In genomic region chr15:62240121-62240520, GRCh38 we compare ENCODE assay signal across 37 cellular contexts.
"Had no signal": no experiment of that assay in that cellular context is flagged by ENCODE, and none has a peak within 500 bp of the region (broad histone marks: within the 10 kb centered on the region; RNA-seq: fewer than 3 reads in every experiment).

No MANE protein-coding gene starts in this region.

- H3K27ac Mint-ChIP-seq: activated naive CD4-positive, alpha-beta T cell treated with anti-CD3 and anti-CD28 coated beads for 36 hours; activated naive CD4-positive, alpha-beta T cell treated with anti-CD3 and anti-CD28 coated beads, Interleukin-2, amount 10 ng/mL, durations not matched to agents 7 days and 5 days; activated naive CD4-positive, alpha-beta T cell treated with anti-CD3 and anti-CD28 coated beads, Interleukin-2, amount 50 U/mL, for 24 hours; activated naive CD4-positive, alpha-beta T cell treated with anti-CD3 and anti-CD28 coated beads, Interleukin-2, amount 50 U/mL, for 72 hours; activated naive CD8-positive, alpha-beta T cell; activated naive CD8-positive, alpha-beta T cell treated with anti-CD3 and anti-CD28 coated beads for 36 hours; activated naive CD8-positive, alpha-beta T cell treated with anti-CD3 and anti-CD28 coated beads, Interleukin-2, amount 10 ng/mL, durations not matched to agents 7 days and 5 days; activated naive CD8-positive, alpha-beta T cell treated with anti-CD3 and anti-CD28 coated beads, Interleukin-2, amount 50 U/mL, for 24 hours; activated T-cell treated with anti-CD3 and anti-CD28 coated beads, Interleukin-2, amount 50 U/mL, for 24 hours; activated T-cell treated with anti-CD3 and anti-CD28 coated beads, Interleukin-2, amount 50 U/mL, for 72 hours; activated T-helper 1 cell treated with anti-CD3 and anti-CD28 coated beads, Interleukin-12 subunit alpha, Interleukin-12 subunit beta, Interleukin-2, Interleukin-4 antibody, amounts not matched to agents 30 ng/mL and 10 ng/mL and 1 ng/mL, durations not matched to agents 14 hours and 24 hours and 36 hours; activated T-helper 17 cell treated with anti-CD3 and anti-CD28 coated beads, Interleukin-2, amount 50 U/mL, for 72 hours; activated T-helper 2 cell treated with anti-CD3 and anti-CD28 coated beads, Interferon-gamma antibody, Interleukin-2, Interleukin-4, amounts not matched to agents 10 μg/mL and 5 μg/mL and 100 μg/mL, durations not matched to agents 14 hours and 24 hours and 36 hours; brain had no signal

- H3K9me3 ChIP-seq: body of pancreas had no signal

- FAIRE-seq: astrocyte, bronchial epithelial cell had no signal

- ATAC-seq: activated naive CD4-positive, alpha-beta T cell treated with anti-CD3 and anti-CD28 coated beads, Interleukin-2, amount 50 U/mL, for 72 hours; activated naive CD8-positive, alpha-beta T cell treated with anti-CD3 and anti-CD28 coated beads, Interleukin-2, amount 50 U/mL, for 24 hours; activated T-cell treated with anti-CD3 and anti-CD28 coated beads, Interleukin-2, amount 50 U/mL, for 4 hours; activated T-cell treated with anti-CD3 and anti-CD28 coated beads, Interleukin-2, amount 50 U/mL, for 72 hours; activated T-helper 17 cell treated with anti-CD3 and anti-CD28 coated beads, Interleukin-2, amount 50 U/mL, for 72 hours; body of pancreas had no signal

- H3K36me3 Mint-ChIP-seq: activated naive CD4-positive, alpha-beta T cell treated with anti-CD3 and anti-CD28 coated beads, Interleukin-2, amount 10 ng/mL, durations not matched to agents 7 days and 5 days; activated naive CD4-positive, alpha-beta T cell treated with anti-CD3 and anti-CD28 coated beads, Interleukin-2, amount 50 U/mL, for 24 hours; activated naive CD4-positive, alpha-beta T cell treated with anti-CD3 and anti-CD28 coated beads, Interleukin-2, amount 50 U/mL, for 72 hours; activated naive CD8-positive, alpha-beta T cell; activated naive CD8-positive, alpha-beta T cell treated with anti-CD3 and anti-CD28 coated beads for 36 hours; activated naive CD8-positive, alpha-beta T cell treated with anti-CD3 and anti-CD28 coated beads, Interleukin-2, amount 10 ng/mL, durations not matched to agents 7 days and 5 days; brain had no signal

- DNase-seq: activated effector memory CD4-positive, alpha-beta T cell treated with anti-CD3 and anti-CD28 coated beads, Interleukin-2, amount 50 U/mL, for 16 hours; activated effector memory CD4-positive, alpha-beta T cell treated with Interleukin-2 at 50 U/mL for 16 hours; activated gamma-delta T cell; activated gamma-delta T cell treated with Interleukin-2 at 50 U/mL for 16 hours; activated naive CD4-positive, alpha-beta T cell; activated naive CD4-positive, alpha-beta T cell treated with anti-CD3 and anti-CD28 coated beads for 36 hours; activated naive CD4-positive, alpha-beta T cell treated with anti-CD3 and anti-CD28 coated beads, Interleukin-2, amount 10 ng/mL, durations not matched to agents 7 days and 5 days; activated naive CD4-positive, alpha-beta T cell treated with anti-CD3 and anti-CD28 coated beads, Interleukin-2, amount 50 U/mL, for 16 hours; activated naive CD4-positive, alpha-beta T cell treated with Interleukin-2 at 50 U/mL for 16 hours; activated naive CD8-positive, alpha-beta T cell treated with anti-CD3 and anti-CD28 coated beads for 36 hours; activated naive CD8-positive, alpha-beta T cell treated with anti-CD3 and anti-CD28 coated beads, Interleukin-2, amount 10 ng/mL, durations not matched to agents 7 days and 5 days; activated naive CD8-positive, alpha-beta T cell treated with anti-CD3 and anti-CD28 coated beads, Interleukin-2, amount 50 U/mL, for 24 hours; activated T-cell treated with anti-CD3 and anti-CD28 coated beads, Interleukin-2, amount 50 U/mL, for 24 hours; activated T-cell treated with anti-CD3 and anti-CD28 coated beads, Interleukin-2, amount 50 U/mL, for 4 hours; activated T-cell treated with anti-CD3 and anti-CD28 coated beads, Interleukin-2, amount 50 U/mL, for 48 hours; activated T-cell treated with anti-CD3 and anti-CD28 coated beads, Interleukin-2, amount 50 U/mL, for 72 hours; adrenal gland; amniotic stem cell; amygdala; aorta; body of pancreas; brain microvascular endothelial cell; central memory CD4-positive, alpha-beta T cell; cerebellar nuclear complex had no signal

- H3K9me3 Mint-ChIP-seq: activated naive CD4-positive, alpha-beta T cell treated with anti-CD3 and anti-CD28 coated beads, Interleukin-2, amount 50 U/mL, for 24 hours; activated naive CD4-positive, alpha-beta T cell treated with anti-CD3 and anti-CD28 coated beads, Interleukin-2, amount 50 U/mL, for 72 hours; activated naive CD8-positive, alpha-beta T cell treated with anti-CD3 and anti-CD28 coated beads for 36 hours; activated naive CD8-positive, alpha-beta T cell treated with anti-CD3 and anti-CD28 coated beads, Interleukin-2, amount 50 U/mL, for 24 hours; activated T-helper 1 cell treated with anti-CD3 and anti-CD28 coated beads, Interleukin-12 subunit alpha, Interleukin-12 subunit beta, Interleukin-2, Interleukin-4 antibody, amounts not matched to agents 30 ng/mL and 10 ng/mL and 1 ng/mL, durations not matched to agents 14 hours and 24 hours and 36 hours; activated T-helper 2 cell treated with anti-CD3 and anti-CD28 coated beads, Interferon-gamma antibody, Interleukin-2, Interleukin-4, amounts not matched to agents 10 μg/mL and 5 μg/mL and 100 μg/mL, durations not matched to agents 14 hours and 24 hours and 36 hours; central memory CD8-positive, alpha-beta T cell had no signal

- H3K27me3 Mint-ChIP-seq: activated naive CD8-positive, alpha-beta T cell; activated naive CD8-positive, alpha-beta T cell treated with anti-CD3 and anti-CD28 coated beads for 36 hours; activated T-cell treated with anti-CD3 and anti-CD28 coated beads, Interleukin-2, amount 50 U/mL, for 24 hours; central memory CD8-positive, alpha-beta T cell had no signal

- H3K4me3 ChIP-seq: adrenal gland, ascending aorta, body of pancreas, breast epithelium, cardiac muscle cell had no signal

- H3K27ac ChIP-seq: adrenal gland, ascending aorta, body of pancreas, brain microvascular endothelial cell, breast epithelium, cardiac muscle cell had no signal

- H3K4me1 ChIP-seq: adrenal gland, ascending aorta, body of pancreas, breast epithelium had no signal

- H3K4me1 Mint-ChIP-seq: activated naive CD4-positive, alpha-beta T cell treated with anti-CD3 and anti-CD28 coated beads, Interleukin-2, amount 10 ng/mL, durations not matched to agents 7 days and 5 days; activated naive CD4-positive, alpha-beta T cell treated with anti-CD3 and anti-CD28 coated beads, Interleukin-2, amount 50 U/mL, for 24 hours; activated naive CD8-positive, alpha-beta T cell treated with anti-CD3 and anti-CD28 coated beads for 36 hours; activated naive CD8-positive, alpha-beta T cell treated with anti-CD3 and anti-CD28 coated beads, Interleukin-2, amount 50 U/mL, for 24 hours; activated T-helper 17 cell treated with anti-CD3 and anti-CD28 coated beads, Interleukin-2, amount 50 U/mL, for 72 hours; brain; central memory CD8-positive, alpha-beta T cell had no signal

- H3K36me3 ChIP-seq: adrenal gland, ascending aorta, brain microvascular endothelial cell, breast epithelium, cardiac muscle cell had no signal

- H3K27me3 ChIP-seq: adrenal gland, ascending aorta, body of pancreas, brain microvascular endothelial cell, breast epithelium, cardiac muscle cell had no signal

- H3K4me3 Mint-ChIP-seq: activated naive CD4-positive, alpha-beta T cell treated with anti-CD3 and anti-CD28 coated beads for 36 hours; activated naive CD4-positive, alpha-beta T cell treated with anti-CD3 and anti-CD28 coated beads, Interleukin-2, amount 10 ng/mL, durations not matched to agents 7 days and 5 days; activated naive CD4-positive, alpha-beta T cell treated with anti-CD3 and anti-CD28 coated beads, Interleukin-2, amount 50 U/mL, for 24 hours; activated naive CD8-positive, alpha-beta T cell; activated naive CD8-positive, alpha-beta T cell treated with anti-CD3 and anti-CD28 coated beads for 36 hours; activated naive CD8-positive, alpha-beta T cell treated with anti-CD3 and anti-CD28 coated beads, Interleukin-2, amount 10 ng/mL, durations not matched to agents 7 days and 5 days; activated naive CD8-positive, alpha-beta T cell treated with anti-CD3 and anti-CD28 coated beads, Interleukin-2, amount 50 U/mL, for 24 hours; activated T-cell treated with anti-CD3 and anti-CD28 coated beads, Interleukin-2, amount 50 U/mL, for 24 hours; activated T-cell treated with anti-CD3 and anti-CD28 coated beads, Interleukin-2, amount 50 U/mL, for 4 hours; activated T-cell treated with anti-CD3 and anti-CD28 coated beads, Interleukin-2, amount 50 U/mL, for 72 hours; activated T-helper 1 cell treated with anti-CD3 and anti-CD28 coated beads, Interleukin-12 subunit alpha, Interleukin-12 subunit beta, Interleukin-2, Interleukin-4 antibody, amounts not matched to agents 30 ng/mL and 10 ng/mL and 1 ng/mL, durations not matched to agents 14 hours and 24 hours and 36 hours; activated T-helper 17 cell treated with anti-CD3 and anti-CD28 coated beads, Interleukin-2, amount 50 U/mL, for 72 hours; brain; central memory CD8-positive, alpha-beta T cell had no signal
